23 cellular contexts compared by ENCODE assay signal in the genomic region with DNA sequence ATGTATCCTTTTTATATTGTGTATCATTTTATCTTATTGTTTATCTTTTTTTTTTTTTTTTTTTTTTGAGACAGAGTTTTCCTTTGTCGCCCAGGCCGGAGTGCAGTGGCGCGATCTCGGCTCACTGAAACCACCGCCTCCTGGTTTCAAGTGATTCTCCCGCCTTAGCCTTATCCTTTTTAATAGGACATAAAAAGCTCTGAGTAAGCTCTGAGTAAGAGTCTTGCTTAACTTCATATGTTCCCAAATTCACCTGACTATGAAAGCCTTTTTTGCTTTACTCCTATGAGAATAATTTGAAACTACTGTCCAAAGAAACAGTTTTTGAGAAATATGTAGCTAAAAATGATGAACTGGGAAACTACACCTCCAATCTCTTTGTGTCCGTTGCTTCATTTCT.
DNase-seq lines count a peak whose midpoint lies in the region; ATAC-seq, FAIRE-seq and TF ChIP-seq lines count a peak whose summit lies in the region.
"Had no signal": no experiment of that assay in that cellular context is flagged by ENCODE, and none has a peak within 500 bp of the region (broad histone marks: within the 10 kb centered on the region; RNA-seq: fewer than 3 reads in every experiment).

No MANE protein-coding gene starts in this region.

- intact Hi-C loops in MCF 10A (cut with micrococcal nuclease) (no loop called here), breast epithelium (cut with DNase I; ENCODE audit: low total_unique reads) (no loop called here)

- H3K4me1 Mint-ChIP-seq in MCF 10A (ENCODE audit: insufficient read depth, unreplicated experiment), result peaks cover 4% of the 10 kb centered on the region

- H3K9me3 ChIP-seq in breast epithelium (no peaks in the 10 kb centered on the region), RWPE2 (ENCODE audit: severe bottlenecking) (no peaks in the 10 kb centered on the region), small intestine (ENCODE audit: control insufficient read depth, low read depth) (no peaks in the 10 kb centered on the region)
- H3K9me3 ChIP-seq: MG63 had no signal

- DNase-seq in MCF 10A (ENCODE audit: unreplicated experiment), result peak; percentile 13
- DNase-seq in breast epithelium (ENCODE audit: low spot score in 2 of 2), result no peak
- no peak for DNase-seq in RWPE2 (ENCODE audit: low spot score)
- DNase-seq in fibroblast of mammary gland (ENCODE audit: low read depth), result peak; percentile 51
- DNase-seq in D341Med (ENCODE audit: low spot score), result no peak
- DNase-seq in SHP77 (lab: John Stamatoyannopoulos, UW), result no peak
- DNase-seq in glomerular visceral epithelial cell (ENCODE audit: extremely low spot score), result no peak
- no peak for DNase-seq in small intestine
- DNase-seq: ACHN, Calu3, DMS153, DND-41, Kasumi-1, MG63, NCI-H1105 treated with DMSO at 0.1 percent for 48 hours, NCI-H146, NCI-H1930, NCI-H446, NCI-H524 treated with DMSO at 0.1 percent for 48 hours, NCI-H774, Right ventricle myocardium superior had no signal

- TF ChIP-seq POLR2A in breast epithelium (IDR thresholded peaks at IDR 0.05), result no peak

- CTCF ChIA-PET in MCF 10A (lab: Yijun Ruan, JAX), result no interaction called here

- no peak for FAIRE-seq in small intestine (lab: Jason Lieb, UNC)
- FAIRE-seq: GM19239 had no signal

- no peaks in the 10 kb centered on the region for H3K9me3 Mint-ChIP-seq in MCF 10A (ENCODE audit: unreplicated experiment)

- no peak overlapping the region for H3K27ac Mint-ChIP-seq in MCF 10A (ENCODE audit: low read depth, unreplicated experiment)

- H3K4me3 ChIP-seq in breast epithelium (no peak overlapping the region), RWPE2 (ENCODE audit: severe bottlenecking) (no peak overlapping the region), fibroblast of mammary gland (ENCODE audit: control insufficient read depth, low read depth, low read length) (no peak overlapping the region), small intestine (ENCODE audit: low read depth in 1 of 2, low read length in 2 of 2) (no peak overlapping the region)
- H3K4me3 ChIP-seq: MG63 had no signal

- no peak overlapping the region for H3K4me3 Mint-ChIP-seq in MCF 10A (ENCODE audit: unreplicated experiment)

- H3K4me1 ChIP-seq in breast epithelium, result no peaks in the 10 kb centered on the region
- H3K4me1 ChIP-seq in RWPE2 (ENCODE audit: insufficient read depth, poor library complexity, severe bottlenecking), result no peaks in the 10 kb centered on the region
- H3K4me1 ChIP-seq in small intestine (ENCODE audit: control insufficient read depth in 2 of 2, insufficient read depth in 1 of 2, low read depth in 1 of 2, low read length in 1 of 2), result no peaks in the 10 kb centered on the region

- ATAC-seq in RWPE2 (ENCODE audit: low read depth), result peak; percentile 55; the same call in 1 of the 3 replicates

- 81 to 89% (median 81%) methylated on average over 8 of the region's 8 CpGs for WGBS in small intestine, 3 donors

- no peaks in the 10 kb centered on the region for H3K36me3 Mint-ChIP-seq in MCF 10A (ENCODE audit: insufficient read depth, unreplicated experiment)

- H3K27ac ChIP-seq in breast epithelium, result no peak overlapping the region
- H3K27ac ChIP-seq in RWPE2 (ENCODE audit: poor library complexity, severe bottlenecking), result no peak overlapping the region
- no peak overlapping the region for H3K27ac ChIP-seq in small intestine (ENCODE audit: low read depth in 1 of 2, low read length in 1 of 2)
- H3K27ac ChIP-seq: 22Rv1 had no signal

- H3K27me3 ChIP-seq in breast epithelium (no peaks in the 10 kb centered on the region), RWPE2 (ENCODE audit: insufficient read depth, poor library complexity, severe bottlenecking) (no peaks in the 10 kb centered on the region), small intestine (ENCODE audit: control insufficient read depth in 2 of 2, insufficient read depth in 2 of 2, low read length in 2 of 2) (no peaks in the 10 kb centered on the region)
- H3K27me3 ChIP-seq: MG63 had no signal

- POLR2A ChIA-PET in MCF 10A (lab: Yijun Ruan, JAX), result no interaction called here

- TF ChIP-seq CTCF in MCF 10A (IDR thresholded peaks at IDR 0.05; ENCODE audit: unreplicated experiment) (no peak), breast epithelium (IDR thresholded peaks at IDR 0.05) (no peak), RWPE2 (IDR thresholded peaks at IDR 0.05; ENCODE audit: poor library complexity, severe bottlenecking) (no peak), fibroblast of mammary gland (conservative IDR thresholded peaks at IDR 0.05; ENCODE audit: control insufficient read depth, insufficient read depth, low read depth, low read length) (no peak)

- H3K36me3 ChIP-seq in breast epithelium (no peaks in the 10 kb centered on the region), RWPE2 (ENCODE audit: low read depth) (no peaks in the 10 kb centered on the region), small intestine (ENCODE audit: control insufficient read depth in 2 of 2, insufficient read depth in 2 of 2, low read length in 2 of 2) (no peaks in the 10 kb centered on the region)
- H3K36me3 ChIP-seq: MG63 had no signal

- H3K27me3 Mint-ChIP-seq in MCF 10A (ENCODE audit: insufficient read depth, unreplicated experiment), result no peaks in the 10 kb centered on the region

- BruUV-seq in MCF 10A (replicated peaks; lab: Mats Ljungman, UMichigan), result no TSS peak

Comparison
In these comparisons a context has a peak if more than half of its experiments do, and no peak if none do; other contexts are left out.
1. DNase-seq: peak in MCF 10A (single experiment) and fibroblast of mammary gland (single experiment); none in breast epithelium (0 of 2), RWPE2 (single experiment), D341Med (single experiment), SHP77 (0 of 2), glomerular visceral epithelial cell (single experiment) and small intestine (single experiment).